In genomic region chr12:79420146-79420618, GRCh38 we compare ENCODE assay signal across 8 cellular contexts.
DNase-seq lines count a peak whose midpoint lies in the region; ATAC-seq and TF ChIP-seq lines count a peak whose summit lies in the region.

No MANE protein-coding gene starts in this region.

- no peak for TF ChIP-seq POLR2A in right lobe of liver (IDR thresholded peaks at IDR 0.05)

- no peaks in the 10 kb centered on the region for H3K27me3 ChIP-seq in right lobe of liver

- intact Hi-C loops in right lobe of liver (cut with DNase I) (no loop called here), CD14-positive monocyte (cut with micrococcal nuclease) (no loop called here)

- H3K36me3 Mint-ChIP-seq in CD14-positive monocyte = no peaks in the 10 kb centered on the region

- no peak overlapping the region for H3K4me3 ChIP-seq in right lobe of liver

- H3K4me1 Mint-ChIP-seq in CD14-positive monocyte = no peaks in the 10 kb centered on the region

- H3K9me3 Mint-ChIP-seq in CD14-positive monocyte = no peaks in the 10 kb centered on the region

- H3K27me3 Mint-ChIP-seq in CD14-positive monocyte (ENCODE audit: low read depth in 3 of 3) = peaks cover 0 to 3% (median 0%) of the 10 kb centered on the region in 3 donors

- H3K36me3 ChIP-seq in right lobe of liver = no peaks in the 10 kb centered on the region

- no peaks in the 10 kb centered on the region for H3K9me3 ChIP-seq in right lobe of liver

- DNase-seq in DMS53 treated with DMSO at 0.1 percent for 48 hours (lab: John Stamatoyannopoulos, UW; ENCODE audit: unreplicated experiment) = peak; percentile 55
- peak; percentile 22 for DNase-seq in HuH-7.5 (ENCODE audit: low spot score)
- peak; percentile 94 for DNase-seq in astrocyte of the hippocampus (ENCODE audit: low read depth, low spot score)
- no peak for DNase-seq in right lobe of liver
- DNase-seq in epidermal melanocyte (ENCODE audit: insufficient read length, low spot score) = no peak
- DNase-seq in CD14-positive monocyte (ENCODE audit: low spot score) = no peak

- peak; percentile 47 to 66 (median 54) for TF ChIP-seq CTCF in right lobe of liver (IDR thresholded peaks at IDR 0.05)
- no peak for TF ChIP-seq CTCF in CD14-positive monocyte (IDR thresholded peaks at IDR 0.05)

- H3K4me3 Mint-ChIP-seq in CD14-positive monocyte = no peak overlapping the region

- peak; percentile 82 to 93 (median 92) for ATAC-seq in right lobe of liver
- ATAC-seq in HG02852 (IDR thresholded peaks at IDR 0.05; ENCODE audit: unreplicated experiment) = no peak
- ATAC-seq in HG02763 (IDR thresholded peaks at IDR 0.05; ENCODE audit: unreplicated experiment) = no peak

- H3K27ac ChIP-seq in right lobe of liver = no peak overlapping the region

- H3K27ac Mint-ChIP-seq in CD14-positive monocyte = no peak overlapping the region

- peaks cover 0 to 7% (median 0%) of the 10 kb centered on the region in 4 donors for H3K4me1 ChIP-seq in right lobe of liver

Comparison
In these comparisons a context has a peak if more than half of its experiments do, and no peak if none do; other contexts are left out.
1. DNase-seq: peak in DMS53 treated with DMSO at 0.1 percent for 48 hours (single experiment), HuH-7.5 (single experiment) and astrocyte of the hippocampus (single experiment); none in right lobe of liver (0 of 3), epidermal melanocyte (single experiment) and CD14-positive monocyte (single experiment).
2. ATAC-seq: peak in right lobe of liver (4 of 4); none in HG02852 (single experiment) and HG02763 (single experiment).